Comparison of ENCODE assay signal across 2 cellular contexts in the genomic region with DNA sequence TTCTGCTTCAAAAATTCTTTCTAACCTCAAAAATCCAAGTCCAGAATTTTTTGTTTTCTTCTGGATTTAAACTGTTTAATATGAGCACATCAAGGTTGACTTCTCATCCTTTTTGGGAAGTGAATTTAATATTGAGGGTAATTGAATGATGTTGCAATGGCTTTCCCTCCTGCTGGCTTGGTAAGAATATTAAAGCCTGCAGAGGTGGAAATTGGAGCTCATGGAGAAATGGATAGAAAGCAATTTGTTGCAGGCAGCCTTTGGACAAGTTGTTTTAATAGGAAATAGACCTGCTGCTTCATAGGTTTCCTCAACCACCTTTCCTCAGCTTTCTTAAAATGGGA.
TF ChIP-seq lines count a peak whose summit lies in the region.

No MANE protein-coding gene starts in this region.

TF ChIP-seq in Ishikawa, 13 proteins besides CTCF, POLR2A, EP300 and RAD21 (continued from another document):
- TF ChIP-seq, protein P1, sequence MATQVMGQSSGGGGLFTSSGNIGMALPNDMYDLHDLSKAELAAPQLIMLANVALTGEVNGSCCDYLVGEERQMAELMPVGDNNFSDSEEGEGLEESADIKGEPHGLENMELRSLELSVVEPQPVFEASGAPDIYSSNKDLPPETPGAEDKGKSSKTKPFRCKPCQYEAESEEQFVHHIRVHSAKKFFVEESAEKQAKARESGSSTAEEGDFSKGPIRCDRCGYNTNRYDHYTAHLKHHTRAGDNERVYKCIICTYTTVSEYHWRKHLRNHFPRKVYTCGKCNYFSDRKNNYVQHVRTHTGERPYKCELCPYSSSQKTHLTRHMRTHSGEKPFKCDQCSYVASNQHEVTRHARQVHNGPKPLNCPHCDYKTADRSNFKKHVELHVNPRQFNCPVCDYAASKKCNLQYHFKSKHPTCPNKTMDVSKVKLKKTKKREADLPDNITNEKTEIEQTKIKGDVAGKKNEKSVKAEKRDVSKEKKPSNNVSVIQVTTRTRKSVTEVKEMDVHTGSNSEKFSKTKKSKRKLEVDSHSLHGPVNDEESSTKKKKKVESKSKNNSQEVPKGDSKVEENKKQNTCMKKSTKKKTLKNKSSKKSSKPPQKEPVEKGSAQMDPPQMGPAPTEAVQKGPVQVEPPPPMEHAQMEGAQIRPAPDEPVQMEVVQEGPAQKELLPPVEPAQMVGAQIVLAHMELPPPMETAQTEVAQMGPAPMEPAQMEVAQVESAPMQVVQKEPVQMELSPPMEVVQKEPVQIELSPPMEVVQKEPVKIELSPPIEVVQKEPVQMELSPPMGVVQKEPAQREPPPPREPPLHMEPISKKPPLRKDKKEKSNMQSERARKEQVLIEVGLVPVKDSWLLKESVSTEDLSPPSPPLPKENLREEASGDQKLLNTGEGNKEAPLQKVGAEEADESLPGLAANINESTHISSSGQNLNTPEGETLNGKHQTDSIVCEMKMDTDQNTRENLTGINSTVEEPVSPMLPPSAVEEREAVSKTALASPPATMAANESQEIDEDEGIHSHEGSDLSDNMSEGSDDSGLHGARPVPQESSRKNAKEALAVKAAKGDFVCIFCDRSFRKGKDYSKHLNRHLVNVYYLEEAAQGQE (IDR thresholded peaks at IDR 0.05; ENCODE audit: low read depth), result no peak
- no peak for TF ChIP-seq YY1 (IDR thresholded peaks at IDR 0.05; ENCODE audit: low read depth)

TF ChIP-seq in WTC11, 78 proteins besides CTCF, POLR2A, EP300 and RAD21 (continued from another document):
- TF ChIP-seq, protein P2, sequence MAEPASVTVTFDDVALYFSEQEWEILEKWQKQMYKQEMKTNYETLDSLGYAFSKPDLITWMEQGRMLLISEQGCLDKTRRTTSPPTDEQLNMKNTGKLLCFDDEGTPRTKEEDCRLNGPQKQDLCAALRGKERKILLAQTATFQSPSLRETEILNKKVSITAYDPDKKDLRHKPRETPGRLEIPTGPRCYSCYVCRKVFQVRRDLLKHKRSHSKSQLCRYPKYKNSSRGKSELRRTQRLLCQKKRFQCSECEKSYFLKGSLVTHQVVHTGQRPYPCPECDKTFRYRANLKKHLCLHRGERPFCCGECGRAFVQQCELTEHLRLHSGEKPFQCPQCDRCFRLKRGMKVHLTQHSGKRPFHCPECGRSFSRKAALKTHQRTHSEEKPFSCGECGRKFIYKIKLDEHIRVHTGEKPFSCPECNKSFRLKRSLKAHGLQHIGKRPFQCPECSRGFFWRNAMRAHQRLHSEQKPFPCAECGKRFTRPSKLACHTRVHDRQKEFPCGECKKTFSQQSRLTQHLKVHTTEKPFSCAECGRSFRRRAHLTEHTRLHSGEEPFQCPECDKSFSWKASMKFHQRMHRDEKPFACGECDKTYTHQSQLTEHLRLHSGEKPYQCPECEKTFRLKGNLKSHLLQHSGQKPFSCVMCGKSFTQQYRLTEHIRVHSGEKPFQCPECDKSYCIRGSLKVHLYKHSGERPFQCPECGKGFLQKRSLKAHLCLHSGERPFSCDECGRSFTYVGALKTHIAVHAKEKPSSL (CRISPR knock-in tag; conservative IDR thresholded peaks at IDR 0.05), result no peak
- TF ChIP-seq SMAD4 (CRISPR knock-in tag; IDR thresholded peaks at IDR 0.05) (no peak), FOXK1 (CRISPR knock-in tag; IDR thresholded peaks at IDR 0.05) (no peak), GRHL2 (CRISPR knock-in tag; IDR thresholded peaks at IDR 0.05; ENCODE audit: insufficient replicate concordance, severe bottlenecking) (no peak), JAZF1 (CRISPR knock-in tag; IDR thresholded peaks at IDR 0.05) (no peak), NR3C1 (CRISPR knock-in tag; conservative IDR thresholded peaks at IDR 0.05; ENCODE audit: low read depth) (no peak), FOXP4 (CRISPR knock-in tag; IDR thresholded peaks at IDR 0.05) (no peak), ZNF396 (CRISPR knock-in tag; IDR thresholded peaks at IDR 0.05; ENCODE audit: borderline replicate concordance) (no peak), TP53 (CRISPR knock-in tag; IDR thresholded peaks at IDR 0.05) (no peak)
